In genomic region chr18:62372156-62372555, GRCh38 we compare ENCODE assay signal across 1 cellular context.
TF ChIP-seq lines count a peak whose summit lies in the region.

No MANE protein-coding gene starts in this region.

TF ChIP-seq in GM12878, 131 proteins besides CTCF, POLR2A, EP300 and RAD21 (continued from another document and continues in another):
- no peak for TF ChIP-seq TBL1XR1 (IDR thresholded peaks at IDR 0.05; ENCODE audit: low read depth, low read length)
- TF ChIP-seq EGR1 (IDR thresholded peaks at IDR 0.05; ENCODE audit: borderline replicate concordance in 1 of 2, low read depth in 2 of 2, low read length in 2 of 2), result no peak
- TF ChIP-seq PKNOX1 (IDR thresholded peaks at IDR 0.05), result peak; percentile 85
- TF ChIP-seq, protein P1, sequence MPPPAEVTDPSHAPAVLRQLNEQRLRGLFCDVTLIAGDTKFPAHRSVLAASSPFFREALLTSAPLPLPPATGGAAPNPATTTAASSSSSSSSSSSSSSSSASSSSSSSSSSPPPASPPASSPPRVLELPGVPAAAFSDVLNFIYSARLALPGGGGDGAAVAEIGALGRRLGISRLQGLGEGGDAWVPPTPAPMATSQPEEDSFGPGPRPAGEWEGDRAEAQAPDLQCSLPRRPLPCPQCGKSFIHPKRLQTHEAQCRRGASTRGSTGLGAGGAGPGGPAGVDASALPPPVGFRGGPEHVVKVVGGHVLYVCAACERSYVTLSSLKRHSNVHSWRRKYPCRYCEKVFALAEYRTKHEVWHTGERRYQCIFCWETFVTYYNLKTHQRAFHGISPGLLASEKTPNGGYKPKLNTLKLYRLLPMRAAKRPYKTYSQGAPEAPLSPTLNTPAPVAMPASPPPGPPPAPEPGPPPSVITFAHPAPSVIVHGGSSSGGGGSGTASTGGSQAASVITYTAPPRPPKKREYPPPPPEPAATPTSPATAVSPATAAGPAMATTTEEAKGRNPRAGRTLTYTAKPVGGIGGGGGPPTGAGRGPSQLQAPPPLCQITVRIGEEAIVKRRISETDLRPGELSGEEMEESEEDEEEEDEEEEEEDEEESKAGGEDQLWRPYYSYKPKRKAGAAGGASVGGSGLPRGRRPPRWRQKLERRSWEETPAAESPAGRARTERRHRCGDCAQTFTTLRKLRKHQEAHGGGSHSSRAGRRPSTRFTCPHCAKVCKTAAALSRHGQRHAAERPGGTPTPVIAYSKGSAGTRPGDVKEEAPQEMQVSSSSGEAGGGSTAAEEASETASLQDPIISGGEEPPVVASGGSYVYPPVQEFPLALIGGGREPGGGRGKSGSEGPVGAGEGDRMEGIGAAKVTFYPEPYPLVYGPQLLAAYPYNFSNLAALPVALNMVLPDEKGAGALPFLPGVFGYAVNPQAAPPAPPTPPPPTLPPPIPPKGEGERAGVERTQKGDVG (CRISPR knock-in tag; IDR thresholded peaks at IDR 0.05), result no peak
- TF ChIP-seq, protein P2, sequence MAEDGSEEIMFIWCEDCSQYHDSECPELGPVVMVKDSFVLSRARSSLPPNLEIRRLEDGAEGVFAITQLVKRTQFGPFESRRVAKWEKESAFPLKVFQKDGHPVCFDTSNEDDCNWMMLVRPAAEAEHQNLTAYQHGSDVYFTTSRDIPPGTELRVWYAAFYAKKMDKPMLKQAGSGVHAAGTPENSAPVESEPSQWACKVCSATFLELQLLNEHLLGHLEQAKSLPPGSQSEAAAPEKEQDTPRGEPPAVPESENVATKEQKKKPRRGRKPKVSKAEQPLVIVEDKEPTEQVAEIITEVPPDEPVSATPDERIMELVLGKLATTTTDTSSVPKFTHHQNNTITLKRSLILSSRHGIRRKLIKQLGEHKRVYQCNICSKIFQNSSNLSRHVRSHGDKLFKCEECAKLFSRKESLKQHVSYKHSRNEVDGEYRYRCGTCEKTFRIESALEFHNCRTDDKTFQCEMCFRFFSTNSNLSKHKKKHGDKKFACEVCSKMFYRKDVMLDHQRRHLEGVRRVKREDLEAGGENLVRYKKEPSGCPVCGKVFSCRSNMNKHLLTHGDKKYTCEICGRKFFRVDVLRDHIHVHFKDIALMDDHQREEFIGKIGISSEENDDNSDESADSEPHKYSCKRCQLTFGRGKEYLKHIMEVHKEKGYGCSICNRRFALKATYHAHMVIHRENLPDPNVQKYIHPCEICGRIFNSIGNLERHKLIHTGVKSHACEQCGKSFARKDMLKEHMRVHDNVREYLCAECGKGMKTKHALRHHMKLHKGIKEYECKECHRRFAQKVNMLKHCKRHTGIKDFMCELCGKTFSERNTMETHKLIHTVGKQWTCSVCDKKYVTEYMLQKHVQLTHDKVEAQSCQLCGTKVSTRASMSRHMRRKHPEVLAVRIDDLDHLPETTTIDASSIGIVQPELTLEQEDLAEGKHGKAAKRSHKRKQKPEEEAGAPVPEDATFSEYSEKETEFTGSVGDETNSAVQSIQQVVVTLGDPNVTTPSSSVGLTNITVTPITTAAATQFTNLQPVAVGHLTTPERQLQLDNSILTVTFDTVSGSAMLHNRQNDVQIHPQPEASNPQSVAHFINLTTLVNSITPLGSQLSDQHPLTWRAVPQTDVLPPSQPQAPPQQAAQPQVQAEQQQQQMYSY (CRISPR knock-in tag; IDR thresholded peaks at IDR 0.05), result no peak
- no peak for TF ChIP-seq TARDBP (IDR thresholded peaks at IDR 0.05; ENCODE audit: borderline replicate concordance)
- TF ChIP-seq ZNF207 (IDR thresholded peaks at IDR 0.05; ENCODE audit: borderline replicate concordance), result no peak
- TF ChIP-seq GABPA (IDR thresholded peaks at IDR 0.05; ENCODE audit: low read depth), result no peak
- TF ChIP-seq POU2F2 (IDR thresholded peaks at IDR 0.05; ENCODE audit: borderline replicate concordance, low read depth, low read length), result peak; percentile 47; the same call in 1 of the 3 replicates
- TF ChIP-seq NKRF (conservative IDR thresholded peaks at IDR 0.05), result no peak
- TF ChIP-seq CREB1 (IDR thresholded peaks at IDR 0.05; ENCODE audit: low read depth), result peak; percentile 54; the same call in 1 of the 2 replicates
- no peak for TF ChIP-seq HCFC1 (IDR thresholded peaks at IDR 0.05; ENCODE audit: low read length)
- no peak for TF ChIP-seq GATAD2B (conservative IDR thresholded peaks at IDR 0.05; ENCODE audit: low read depth)
- no peak for TF ChIP-seq SREBF2 (IDR thresholded peaks at IDR 0.05; ENCODE audit: low read length)
- TF ChIP-seq ATF7 (IDR thresholded peaks at IDR 0.05; ENCODE audit: low read depth), result peak; percentile 93
- TF ChIP-seq, protein P3, sequence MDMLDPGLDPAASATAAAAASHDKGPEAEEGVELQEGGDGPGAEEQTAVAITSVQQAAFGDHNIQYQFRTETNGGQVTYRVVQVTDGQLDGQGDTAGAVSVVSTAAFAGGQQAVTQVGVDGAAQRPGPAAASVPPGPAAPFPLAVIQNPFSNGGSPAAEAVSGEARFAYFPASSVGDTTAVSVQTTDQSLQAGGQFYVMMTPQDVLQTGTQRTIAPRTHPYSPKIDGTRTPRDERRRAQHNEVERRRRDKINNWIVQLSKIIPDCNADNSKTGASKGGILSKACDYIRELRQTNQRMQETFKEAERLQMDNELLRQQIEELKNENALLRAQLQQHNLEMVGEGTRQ (IDR thresholded peaks at IDR 0.05; ENCODE audit: borderline replicate concordance, low read depth, low read length), result no peak
- TF ChIP-seq CHD1 (IDR thresholded peaks at IDR 0.05; ENCODE audit: low read depth, low read length), result no peak
- peak; percentile 47; the same call in 1 of the 2 replicates for TF ChIP-seq ZNF687 (IDR thresholded peaks at IDR 0.05)
- no peak for TF ChIP-seq STAT1 (conservative IDR thresholded peaks at IDR 0.05)
- TF ChIP-seq FOXK2 (IDR thresholded peaks at IDR 0.05), result no peak
- TF ChIP-seq RELA (IDR thresholded peaks at IDR 0.05; ENCODE audit: borderline replicate concordance, partially characterized antibody), result no peak
- TF ChIP-seq HDAC2 (IDR thresholded peaks at IDR 0.05), result no peak
- peak; percentile 22; the same call in 1 of the 2 replicates for TF ChIP-seq MXI1 (IDR thresholded peaks at IDR 0.05; ENCODE audit: low read depth, low read length)
- TF ChIP-seq POLR2AphosphoS5 (IDR thresholded peaks at IDR 0.05; ENCODE audit: low read length), result no peak
- no peak for TF ChIP-seq BACH1 (IDR thresholded peaks at IDR 0.05; ENCODE audit: borderline replicate concordance)
- no peak for TF ChIP-seq RAD51 (IDR thresholded peaks at IDR 0.05)
- TF ChIP-seq CREM (IDR thresholded peaks at IDR 0.05; ENCODE audit: low read depth), result 0 out of 2 replicates have a peak, but pooled peaks have one; percentile 23
- TF ChIP-seq TCF3 (IDR thresholded peaks at IDR 0.05; ENCODE audit: borderline replicate concordance, insufficient read depth, low read depth, low read length), result no peak
- no peak for TF ChIP-seq BCLAF1 (IDR thresholded peaks at IDR 0.05)
- no peak for TF ChIP-seq PML (IDR thresholded peaks at IDR 0.05; ENCODE audit: low read length)
- no peak for TF ChIP-seq CBX5 (IDR thresholded peaks at IDR 0.05; ENCODE audit: low read depth)
- no peak for TF ChIP-seq CBFB (IDR thresholded peaks at IDR 0.05; ENCODE audit: low read depth)
- TF ChIP-seq NFIC (IDR thresholded peaks at IDR 0.05; ENCODE audit: low read depth, low read length), result no peak
- TF ChIP-seq ETV6 (conservative IDR thresholded peaks at IDR 0.05 in 1 of 2, IDR thresholded peaks at IDR 0.05 in 1 of 2; ENCODE audit: borderline replicate concordance in 1 of 2, low read depth in 1 of 2), result no peak
- no peak for TF ChIP-seq SPI1 (IDR thresholded peaks at IDR 0.05; ENCODE audit: borderline replicate concordance, insufficient read depth, low read depth, low read length)
- no peak for TF ChIP-seq NRF1 (conservative IDR thresholded peaks at IDR 0.05; ENCODE audit: low read depth, low read length)
- 0 out of 2 replicates have a peak, but pooled peaks have one; percentile 21 for TF ChIP-seq DPF2 (IDR thresholded peaks at IDR 0.05)
- TF ChIP-seq PBX3 (IDR thresholded peaks at IDR 0.05; ENCODE audit: insufficient replicate concordance, low read depth, low read length), result peak; percentile 71
- TF ChIP-seq BMI1 (IDR thresholded peaks at IDR 0.05; ENCODE audit: borderline replicate concordance), result peak; percentile 96
- TF ChIP-seq KLF5 (IDR thresholded peaks at IDR 0.05; ENCODE audit: partially characterized antibody), result no peak
- TF ChIP-seq JUNB (IDR thresholded peaks at IDR 0.05), result 0 out of 2 replicates have a peak, but pooled peaks have one; percentile 12
- TF ChIP-seq MEF2B (IDR thresholded peaks at IDR 0.05; ENCODE audit: partially characterized antibody, poor library complexity, severe bottlenecking), result peak; percentile 93
